Comparison of ENCODE assay signal across 8 cellular contexts in the genomic region with DNA sequence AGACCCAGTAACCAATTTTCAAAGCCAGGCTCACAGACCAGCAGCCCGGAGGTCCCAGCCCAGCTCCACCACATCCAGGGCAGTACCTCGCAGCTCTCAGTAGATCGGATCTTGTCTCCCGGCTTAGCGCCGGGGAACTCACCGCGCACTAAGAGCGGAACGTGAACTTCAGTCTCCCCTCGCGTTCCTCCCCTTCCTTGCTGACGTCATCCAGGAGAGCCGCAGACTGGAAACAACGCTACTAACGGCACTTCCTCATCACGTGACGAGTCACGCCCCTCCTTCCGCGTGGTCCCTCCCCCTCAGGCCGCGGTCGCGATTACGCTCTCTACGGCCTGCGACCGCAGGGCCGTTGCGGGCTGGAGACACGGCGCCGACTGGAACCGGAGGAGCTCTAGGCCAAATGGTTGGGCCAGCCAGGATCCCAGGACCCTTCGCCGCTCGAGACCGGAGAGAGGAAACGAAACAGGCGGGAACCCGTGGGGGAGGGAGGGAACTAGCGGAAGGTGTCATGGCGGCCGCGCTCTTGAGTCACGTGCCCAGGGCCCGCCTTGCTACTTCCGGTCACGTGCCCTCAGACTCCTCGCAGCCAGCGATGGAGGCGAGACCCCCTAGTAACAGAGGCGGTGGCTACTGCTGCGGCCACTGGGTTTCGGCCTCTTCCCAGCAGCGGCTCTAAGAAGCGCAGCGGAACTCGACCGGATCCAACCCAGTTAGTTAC. TPM values are rescaled to one million over a fixed set of nuclear protein-coding genes. Genes with fewer than 3 reads are reported as not detected.
A peak's percentile ranks its signal among the peaks of the same experiment; 100 is the strongest.
DNase-seq lines count a peak whose midpoint lies in the region; ATAC-seq, FAIRE-seq and TF ChIP-seq lines count a peak whose summit lies in the region.

A gene (plus strand): TSS at position 577 of the 721 bp plus-strand sequence. CDS start 10,508 bp downstream, outside the sequence.
A gene with protein sequence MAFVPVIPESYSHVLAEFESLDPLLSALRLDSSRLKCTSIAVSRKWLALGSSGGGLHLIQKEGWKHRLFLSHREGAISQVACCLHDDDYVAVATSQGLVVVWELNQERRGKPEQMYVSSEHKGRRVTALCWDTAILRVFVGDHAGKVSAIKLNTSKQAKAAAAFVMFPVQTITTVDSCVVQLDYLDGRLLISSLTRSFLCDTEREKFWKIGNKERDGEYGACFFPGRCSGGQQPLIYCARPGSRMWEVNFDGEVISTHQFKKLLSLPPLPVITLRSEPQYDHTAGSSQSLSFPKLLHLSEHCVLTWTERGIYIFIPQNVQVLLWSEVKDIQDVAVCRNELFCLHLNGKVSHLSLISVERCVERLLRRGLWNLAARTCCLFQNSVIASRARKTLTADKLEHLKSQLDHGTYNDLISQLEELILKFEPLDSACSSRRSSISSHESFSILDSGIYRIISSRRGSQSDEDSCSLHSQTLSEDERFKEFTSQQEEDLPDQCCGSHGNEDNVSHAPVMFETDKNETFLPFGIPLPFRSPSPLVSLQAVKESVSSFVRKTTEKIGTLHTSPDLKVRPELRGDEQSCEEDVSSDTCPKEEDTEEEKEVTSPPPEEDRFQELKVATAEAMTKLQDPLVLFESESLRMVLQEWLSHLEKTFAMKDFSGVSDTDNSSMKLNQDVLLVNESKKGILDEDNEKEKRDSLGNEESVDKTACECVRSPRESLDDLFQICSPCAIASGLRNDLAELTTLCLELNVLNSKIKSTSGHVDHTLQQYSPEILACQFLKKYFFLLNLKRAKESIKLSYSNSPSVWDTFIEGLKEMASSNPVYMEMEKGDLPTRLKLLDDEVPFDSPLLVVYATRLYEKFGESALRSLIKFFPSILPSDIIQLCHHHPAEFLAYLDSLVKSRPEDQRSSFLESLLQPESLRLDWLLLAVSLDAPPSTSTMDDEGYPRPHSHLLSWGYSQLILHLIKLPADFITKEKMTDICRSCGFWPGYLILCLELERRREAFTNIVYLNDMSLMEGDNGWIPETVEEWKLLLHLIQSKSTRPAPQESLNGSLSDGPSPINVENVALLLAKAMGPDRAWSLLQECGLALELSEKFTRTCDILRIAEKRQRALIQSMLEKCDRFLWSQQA (minus strand): TSS at position 150 of the 721 bp plus-strand sequence. CDS start 4,282 bp downstream, outside the sequence.

- H3K36me3 ChIP-seq in OCI-LY7 (ENCODE audit: insufficient read depth, low read length) = peaks cover 45% of the 10 kb centered on the region

- FAIRE-seq in D721Med (lab: Jason Lieb, UNC) = peak; percentile 82

- no peaks in the 10 kb centered on the region for H3K9me3 ChIP-seq in OCI-LY7 (ENCODE audit: low read length)
- no peaks in the 10 kb centered on the region for H3K9me3 ChIP-seq in mononuclear cell (ENCODE audit: low read depth, low read length)

- peak within 1 kb of the TSS; percentile 79 for H3K27ac ChIP-seq in OCI-LY7 (ENCODE audit: low read depth, low read length, poor library complexity, severe bottlenecking)

- H3K4me3 ChIP-seq in OCI-LY7 (ENCODE audit: low read depth, low read length, poor library complexity, severe bottlenecking) (peak within 1 kb of the TSS; percentile 87), mononuclear cell (ENCODE audit: low read length) (peak within 1 kb of the TSS; percentile 84)

- peak; percentile 76 for ATAC-seq in GM21526 (IDR thresholded peaks at IDR 0.05; ENCODE audit: low FRiP score, unreplicated experiment)

- DNase-seq in D721Med (ENCODE audit: insufficient read length, low spot score) (peak; percentile 81), HuH-7.5 (ENCODE audit: low spot score) (peak; percentile 79), OCI-LY7 (ENCODE audit: low spot score) (peak; percentile 99), activated T-cell treated with anti-CD3 and anti-CD28 coated beads for 24 hours (ENCODE audit: low read depth) (peak; percentile 94), epidermal melanocyte (ENCODE audit: insufficient read length, low spot score) (peak; percentile 89)
- peak; percentile 91 to 92 for DNase-seq in stimulated activated CD8-positive, alpha-beta memory T cell treated with anti-CD3 and anti-CD28 coated beads, Interleukin-4, amount 100 ng/mL, for 1 hour (ENCODE audit: low read depth in 2 of 2, low spot score in 1 of 2)

- H3K79me2 ChIP-seq in OCI-LY7 (ENCODE audit: insufficient read depth, low read depth, low read length) = peaks cover 91% of the 10 kb centered on the region

- no TSS peak for BruUV-seq in OCI-LY7 (replicated peaks; lab: Mats Ljungman, UMichigan)

- H4K20me1 ChIP-seq in OCI-LY7 (ENCODE audit: insufficient read depth, low read length) = peaks cover 27% of the 10 kb centered on the region; the same call in 1 of the 2 replicates

- H3K27me3 ChIP-seq in mononuclear cell (ENCODE audit: insufficient read depth, low read length) = no peaks in the 10 kb centered on the region

- H2AFZ ChIP-seq in OCI-LY7 (ENCODE audit: low read length) = peak within 1 kb of the TSS; percentile 76

- no peaks in the 10 kb centered on the region for H3K9me2 ChIP-seq in OCI-LY7 (ENCODE audit: insufficient read depth, low read length)

- H3K4me1 ChIP-seq in OCI-LY7 (ENCODE audit: insufficient read depth, low read length, poor library complexity, severe bottlenecking) = peaks cover 40% of the 10 kb centered on the region
- H3K4me1 ChIP-seq in mononuclear cell (ENCODE audit: insufficient read depth, low read length) = peaks cover 47% of the 10 kb centered on the region

- CTCF ChIA-PET in OCI-LY7 (lab: Charles Lee; ENCODE audit: unreplicated experiment) = interaction anchor here (0.6 to 1.0 kb wide), 2 partner anchors 41 to 74 kb away, joined by 3 read pairs; no protein-coding TSS in a partner anchor

- POLR2A ChIA-PET in OCI-LY7 (lab: Charles Lee) = interaction anchor here (0.6 to 4.4 kb wide), 18 partner anchors 10 to 311 kb away, joined by 3 to 31 read pairs (median 4); a partner anchor contains a TSS

- intact Hi-C loops in OCI-LY7 (cut with micrococcal nuclease; ENCODE audit: unreplicated experiment) = loop anchor here (1.0 to 5.0 kb wide), 6 partner anchors 74 to 312 kb away; a partner anchor contains a TSS

- TF ChIP-seq CTCF in D721Med (IDR thresholded peaks at IDR 0.05; ENCODE audit: insufficient read depth, missing control alignments) (no peak), OCI-LY7 (conservative IDR thresholded peaks at IDR 0.05; ENCODE audit: low read length) (no peak)

- H3K4me2 ChIP-seq in OCI-LY7 (ENCODE audit: low read length) = peak within 1 kb of the TSS; percentile 96

RNA-seq across cellular contexts. Expression of the first gene that starts in this region (rescaled TPM):
- 48.0 and 53.1 TPM in 2 replicates for total RNA-seq in OCI-LY7 (2014; rRNA removed; shearing (Covaris generic))
- total RNA-seq in OCI-LY7 (2022) = 58.0 and 62.1 TPM in 2 replicates
- total RNA-seq in mononuclear cell = 34.0 TPM

RNA-seq across cellular contexts. Expression of the second gene that starts in this region (rescaled TPM):
- 23.0 and 31.1 TPM in 2 replicates for total RNA-seq in OCI-LY7 (2014; rRNA removed; shearing (Covaris generic))
- total RNA-seq in OCI-LY7 (2022) = 25.4 and 29.9 TPM in 2 replicates
- 30.2 TPM for total RNA-seq in mononuclear cell

Comparison
In these comparisons a context has a peak if more than half of its experiments do, and no peak if none do; other contexts are left out.
1. Peak in every context shown above with its lines: DNase-seq, ATAC-seq, H3K4me3 ChIP-seq and H3K27ac ChIP-seq.